Comparison of ENCODE assay signal across 23 cellular contexts in genomic region chr20:61125536-61126180, GRCh38.
"Had no signal": no experiment of that assay in that cellular context is flagged by ENCODE, and none has a peak within 500 bp of the region (broad histone marks: within the 10 kb centered on the region; RNA-seq: fewer than 3 reads in every experiment).

No MANE protein-coding gene starts in this region.

- H3K36me3 Mint-ChIP-seq: activated naive CD4-positive, alpha-beta T cell treated with anti-CD3 and anti-CD28 coated beads, Interleukin-2, amount 10 ng/mL, durations not matched to agents 7 days and 5 days; activated naive CD8-positive, alpha-beta T cell treated with anti-CD3 and anti-CD28 coated beads, Interleukin-2, amount 10 ng/mL, durations not matched to agents 7 days and 5 days; mesothelial cell of epicardium; naive thymus-derived CD4-positive, alpha-beta T cell had no signal

- H3K4me2 ChIP-seq: hepatocyte had no signal

- H3K27ac Mint-ChIP-seq: activated CD4-positive, alpha-beta T cell treated with anti-CD3 and anti-CD28 coated beads for 36 hours; activated CD8-positive, alpha-beta T cell treated with anti-CD3 and anti-CD28 coated beads, Interleukin-2, amount 10 ng/mL, durations not matched to agents 7 days and 5 days; activated naive CD4-positive, alpha-beta T cell treated with anti-CD3 and anti-CD28 coated beads, Interleukin-2, amount 10 ng/mL, durations not matched to agents 7 days and 5 days; activated naive CD8-positive, alpha-beta T cell treated with anti-CD3 and anti-CD28 coated beads, Interleukin-2, amount 10 ng/mL, durations not matched to agents 7 days and 5 days; activated T-cell treated with anti-CD3 and anti-CD28 coated beads, Interleukin-2, amount 50 U/mL, for 72 hours; dendritic cell treated with granulocyte-macrophage colony-stimulating factor and Interleukin-4, amounts not matched to agents 40 ng/mL and 50 ng/mL, for 4 days; mesothelial cell of epicardium; naive thymus-derived CD4-positive, alpha-beta T cell had no signal

- H3K4me1 Mint-ChIP-seq: activated naive CD4-positive, alpha-beta T cell treated with anti-CD3 and anti-CD28 coated beads, Interleukin-2, amount 10 ng/mL, durations not matched to agents 7 days and 5 days; mesothelial cell of epicardium had no signal

- H3K27me3 ChIP-seq: ascending aorta, esophagus squamous epithelium, right atrium auricular region, tibial nerve had no signal

- H3K9me3 ChIP-seq: ascending aorta, esophagus squamous epithelium, right atrium auricular region, tibial nerve had no signal

- H3K36me3 ChIP-seq: ascending aorta, esophagus squamous epithelium, left ventricle myocardium inferior, right atrium auricular region, tibial nerve had no signal

- DNase-seq: activated CD4-positive, alpha-beta T cell treated with anti-CD3 and anti-CD28 coated beads for 36 hours; activated CD4-positive, CD25-positive, alpha-beta regulatory T cell; activated CD8-positive, alpha-beta T cell treated with anti-CD3 and anti-CD28 coated beads, Interleukin-2, amount 10 ng/mL, durations not matched to agents 7 days and 5 days; activated naive CD4-positive, alpha-beta T cell treated with anti-CD3 and anti-CD28 coated beads, Interleukin-2, amount 10 ng/mL, durations not matched to agents 7 days and 5 days; activated naive CD8-positive, alpha-beta T cell treated with anti-CD3 and anti-CD28 coated beads, Interleukin-2, amount 10 ng/mL, durations not matched to agents 7 days and 5 days; activated T-cell treated with anti-CD3 and anti-CD28 coated beads for 4 hours; activated T-cell treated with anti-CD3 and anti-CD28 coated beads, Interleukin-2, amount 50 U/mL, for 72 hours; central memory CD4-positive, alpha-beta T cell; effector CD4-positive, alpha-beta T cell; esophagus squamous epithelium; foreskin melanocyte; islet precursor cell; left ventricle myocardium inferior; naive thymus-derived CD4-positive, alpha-beta T cell; occipital lobe; stimulated activated naive CD4-positive, alpha-beta T cell treated with Interleukin-2 at 50 U/mL for 16 hours had no signal

- H3K4me3 Mint-ChIP-seq: activated CD4-positive, alpha-beta T cell treated with anti-CD3 and anti-CD28 coated beads for 36 hours; activated CD8-positive, alpha-beta T cell treated with anti-CD3 and anti-CD28 coated beads, Interleukin-2, amount 10 ng/mL, durations not matched to agents 7 days and 5 days; activated naive CD4-positive, alpha-beta T cell treated with anti-CD3 and anti-CD28 coated beads, Interleukin-2, amount 10 ng/mL, durations not matched to agents 7 days and 5 days; activated naive CD8-positive, alpha-beta T cell treated with anti-CD3 and anti-CD28 coated beads, Interleukin-2, amount 10 ng/mL, durations not matched to agents 7 days and 5 days; activated T-cell treated with anti-CD3 and anti-CD28 coated beads, Interleukin-2, amount 50 U/mL, for 72 hours; dendritic cell treated with granulocyte-macrophage colony-stimulating factor and Interleukin-4, amounts not matched to agents 40 ng/mL and 50 ng/mL, for 4 days; mesothelial cell of epicardium; naive thymus-derived CD4-positive, alpha-beta T cell had no signal

- H3K27ac ChIP-seq: ascending aorta, epithelial cell of prostate, esophagus squamous epithelium, hepatocyte, left ventricle myocardium inferior, right atrium auricular region, tibial nerve had no signal

- H3K9me3 Mint-ChIP-seq: activated naive CD4-positive, alpha-beta T cell treated with anti-CD3 and anti-CD28 coated beads, Interleukin-2, amount 10 ng/mL, durations not matched to agents 7 days and 5 days; activated naive CD8-positive, alpha-beta T cell treated with anti-CD3 and anti-CD28 coated beads, Interleukin-2, amount 10 ng/mL, durations not matched to agents 7 days and 5 days; activated T-cell treated with anti-CD3 and anti-CD28 coated beads, Interleukin-2, amount 50 U/mL, for 72 hours; dendritic cell treated with granulocyte-macrophage colony-stimulating factor and Interleukin-4, amounts not matched to agents 40 ng/mL and 50 ng/mL, for 4 days; mesothelial cell of epicardium; naive thymus-derived CD4-positive, alpha-beta T cell had no signal

- H2AFZ ChIP-seq: hepatocyte had no signal

- H3K4me1 ChIP-seq: ascending aorta, esophagus squamous epithelium, left ventricle myocardium inferior, right atrium auricular region had no signal

- ATAC-seq: activated CD4-positive, alpha-beta T cell treated with anti-CD3 and anti-CD28 coated beads for 36 hours; activated CD8-positive, alpha-beta T cell treated with anti-CD3 and anti-CD28 coated beads, Interleukin-2, amount 10 ng/mL, durations not matched to agents 7 days and 5 days; activated T-cell treated with anti-CD3 and anti-CD28 coated beads, Interleukin-2, amount 50 U/mL, for 72 hours; naive thymus-derived CD4-positive, alpha-beta T cell had no signal

- H3K4me3 ChIP-seq: ascending aorta, esophagus squamous epithelium, hepatocyte, left ventricle myocardium inferior, right atrium auricular region, tibial nerve had no signal
